In the genomic region with DNA sequence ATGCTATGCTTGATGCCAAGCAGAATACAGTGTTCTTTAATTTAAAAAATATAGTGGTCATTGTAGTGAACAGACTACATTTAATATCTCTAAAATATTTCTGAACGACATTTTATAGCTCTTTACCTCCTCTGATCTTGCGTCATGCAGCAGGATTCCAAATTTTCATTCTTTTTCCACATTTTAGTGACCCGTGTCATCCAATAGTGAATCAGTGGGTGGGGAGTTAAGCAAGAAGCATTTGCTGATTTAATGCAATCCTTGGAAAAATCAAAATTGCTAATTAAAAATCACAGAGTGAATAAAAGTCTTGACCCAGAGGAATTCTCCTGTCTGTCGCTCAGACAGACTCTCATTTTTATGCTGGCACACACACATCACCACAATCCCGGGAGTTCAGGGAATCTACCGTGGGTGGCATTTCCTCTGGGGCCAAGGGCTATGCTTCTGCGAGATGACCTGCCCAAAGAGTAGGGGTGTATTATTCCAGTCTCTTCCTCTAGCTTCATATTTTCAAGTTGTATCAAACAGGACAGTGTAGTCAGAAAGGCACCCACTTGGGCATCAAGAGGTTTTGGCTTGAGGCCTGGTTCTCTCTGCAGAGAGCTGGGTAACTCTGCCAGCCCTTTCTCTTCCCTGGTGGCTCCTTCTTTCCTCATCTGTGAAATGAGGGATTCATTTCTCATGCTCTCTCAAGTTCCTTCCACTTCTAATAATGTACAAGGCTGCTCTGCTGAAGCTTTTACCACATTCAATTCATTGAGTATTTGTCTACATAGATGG, we compare ENCODE assay signal across 15 cellular contexts. TPM values are rescaled to one million over a fixed set of nuclear protein-coding genes. Genes with fewer than 3 reads are reported as not detected.
"Had no signal": no experiment of that assay in that cellular context is flagged by ENCODE, and none has a peak within 500 bp of the region (broad histone marks: within the 10 kb centered on the region; RNA-seq: fewer than 3 reads in every experiment).

No MANE protein-coding gene starts in this region.

- DNase-seq: activated CD4-positive, alpha-beta T cell treated with anti-CD3 and anti-CD28 coated beads, Interleukin-2, amount 50 U/mL, for 4 hours; activated CD4-positive, CD25-positive, alpha-beta regulatory T cell treated with anti-CD3 and anti-CD28 coated beads, Interleukin-2, amount 50 U/mL, for 72 hours; activated gamma-delta T cell treated with Interleukin-2 at 50 U/mL for 16 hours; activated T-cell treated with anti-CD3 and anti-CD28 coated beads, Interleukin-2, amount 50 U/mL, for 1 hour; foreskin keratinocyte; left colon; nephron progenitor cell; stimulated activated CD4-positive, alpha-beta T cell treated with anti-CD3 and anti-CD28 coated beads, Interleukin-4, amount 100 ng/mL, for 1 hour; stimulated activated CD8-positive, alpha-beta memory T cell treated with anti-CD3 and anti-CD28 coated beads, Interleukin-4, amount 100 ng/mL, for 48 hours; stimulated activated naive CD8-positive, alpha-beta T cell treated with anti-CD3 and anti-CD28 coated beads, Interleukin-15, Interleukin-2, amounts not matched to agents 100 U/mL and 50 U/mL, for 24 hours; testis had no signal

- H3K27me3 ChIP-seq: testis had no signal

- H3K4me1 ChIP-seq: esophagus muscularis mucosa, foreskin keratinocyte, testis had no signal

- H3K9me3 ChIP-seq: testis had no signal

- ATAC-seq: foreskin keratinocyte, left colon had no signal

- H3K27ac ChIP-seq: esophagus muscularis mucosa, foreskin keratinocyte, testis had no signal

- H3K4me3 ChIP-seq: esophagus muscularis mucosa, testis had no signal

- H3K36me3 ChIP-seq: esophagus muscularis mucosa had no signal

RNA-seq across cellular contexts. Expression of a gene that starts 24.8 kb away (rescaled TPM):
- total RNA-seq: esophagus muscularis mucosa, foreskin keratinocyte, left colon, omental fat pad, pulmonary artery endothelial cell, ureter had no signal
- polyA plus RNA-seq: foreskin keratinocyte had no signal
